ENCODE assay signal across 7 cellular contexts in the genomic region with DNA sequence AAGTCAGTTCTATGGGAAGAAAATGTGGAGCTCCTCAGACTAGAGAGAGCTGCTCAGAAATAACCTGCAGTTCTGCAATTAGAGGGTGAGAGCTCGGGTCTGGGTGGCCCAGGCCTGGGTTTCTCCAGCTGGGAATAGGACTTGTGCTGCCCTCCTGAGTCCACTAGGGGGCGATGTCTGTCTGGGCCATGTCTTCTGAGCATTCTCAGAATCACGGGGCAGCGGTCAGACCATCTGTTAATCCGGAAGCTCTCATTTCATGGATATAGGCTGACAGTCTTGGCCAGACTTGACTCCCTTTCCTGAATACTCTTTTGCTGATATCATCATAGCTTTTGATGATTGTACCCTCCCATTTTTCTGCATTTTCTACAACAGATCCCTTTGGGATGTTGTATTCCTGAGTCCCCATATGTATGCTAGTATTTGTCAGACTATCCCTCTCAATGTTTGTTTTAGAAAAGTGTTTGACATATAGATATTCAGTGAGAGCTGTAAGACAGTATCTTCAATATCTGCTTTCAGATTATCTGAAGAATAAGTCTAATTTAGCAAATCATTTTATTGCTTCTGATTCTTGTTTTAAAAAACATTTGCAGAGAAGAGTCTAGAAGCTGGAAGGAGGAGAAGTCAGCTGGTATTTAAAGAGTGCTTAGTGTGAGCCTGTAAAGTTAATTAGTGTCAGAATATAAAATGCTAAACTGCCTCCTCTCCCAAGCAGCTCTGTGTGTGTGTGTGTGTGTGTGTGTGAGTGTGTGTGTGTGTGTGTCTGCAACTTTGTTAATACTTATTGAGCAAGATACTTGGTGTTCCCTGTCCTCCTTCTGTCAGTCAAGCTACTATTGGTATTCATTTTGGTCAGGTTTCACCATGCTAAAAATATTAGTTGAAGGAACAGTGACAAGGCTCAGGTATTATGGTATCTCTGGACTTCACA. TPM values are rescaled to one million over a fixed set of nuclear protein-coding genes. Genes with fewer than 3 reads are reported as not detected.
DNase-seq lines count a peak whose midpoint lies in the region; ATAC-seq, FAIRE-seq and TF ChIP-seq lines count a peak whose summit lies in the region.

No MANE protein-coding gene starts in this region.

- H2AFZ ChIP-seq in astrocyte (ENCODE audit: low read depth, low read length), result no peak overlapping the region

- peak; percentile 92 for ATAC-seq in GM18502 (IDR thresholded peaks at IDR 0.05; ENCODE audit: poor library complexity, unreplicated experiment)
- peak; percentile 92 for ATAC-seq in HG02852 (IDR thresholded peaks at IDR 0.05; ENCODE audit: unreplicated experiment)

- DNase-seq in NCI-H146 (lab: John Stamatoyannopoulos, UW) (peak; percentile 34), T-helper 2 cell (peak; percentile 22 to 84 (median 59)), astrocyte (ENCODE audit: low read depth) (peak; percentile 92), hypothalamus (lab: John Stamatoyannopoulos, UW) (peak in 47 of 51 donors; percentile 5 to 83 (median 55))

- FAIRE-seq in astrocyte (lab: Jason Lieb, UNC), result peak; percentile 65

- H3K4me1 ChIP-seq in astrocyte (ENCODE audit: insufficient read depth, low read length) (peaks cover 8% of the 10 kb centered on the region), skeletal muscle satellite cell (ENCODE audit: control insufficient read depth, insufficient read depth, low read length) (peaks cover 11% of the 10 kb centered on the region)

- H3K27ac ChIP-seq in astrocyte (ENCODE audit: low read depth, low read length), result no peak overlapping the region

- no peaks in the 10 kb centered on the region for H3K27me3 Mint-ChIP-seq in astrocyte (ENCODE audit: low read depth, unreplicated experiment)

- no peak overlapping the region for H3K4me3 Mint-ChIP-seq in astrocyte (ENCODE audit: unreplicated experiment)

- H3K36me3 ChIP-seq in astrocyte (ENCODE audit: insufficient read depth, low read length) (peaks cover 35% of the 10 kb centered on the region), skeletal muscle satellite cell (ENCODE audit: insufficient read depth, low read length) (peaks cover 58% of the 10 kb centered on the region)

- no peak overlapping the region for H3K9ac ChIP-seq in astrocyte (ENCODE audit: low read length)
- H3K9ac ChIP-seq in skeletal muscle satellite cell (ENCODE audit: low read depth, low read length), result peak overlapping the region; percentile 11

- H3K9me3 ChIP-seq in astrocyte (ENCODE audit: insufficient read depth, low read depth, low read length), result no peaks in the 10 kb centered on the region
- H3K9me3 ChIP-seq in skeletal muscle satellite cell (replicated peaks; ENCODE audit: low read length), result no peaks in the 10 kb centered on the region

- peak overlapping the region; percentile 48 for H3K27ac Mint-ChIP-seq in astrocyte (ENCODE audit: unreplicated experiment)

- peaks cover 13% of the 10 kb centered on the region for H3K36me3 Mint-ChIP-seq in astrocyte (ENCODE audit: low read depth, unreplicated experiment)

- H3K9me3 Mint-ChIP-seq in astrocyte (ENCODE audit: unreplicated experiment), result no peaks in the 10 kb centered on the region

- peak overlapping the region; percentile 4 for H3K4me2 ChIP-seq in astrocyte (ENCODE audit: low read length)
- H3K4me2 ChIP-seq in skeletal muscle satellite cell (ENCODE audit: low read length), result peak overlapping the region; percentile 28

- H3K4me3 ChIP-seq in astrocyte (ENCODE audit: insufficient read depth, low read depth, low read length) (no peak overlapping the region), skeletal muscle satellite cell (ENCODE audit: low read length) (no peak overlapping the region)

- H4K20me1 ChIP-seq in astrocyte (ENCODE audit: insufficient read depth, low read length), result peaks cover 33% of the 10 kb centered on the region

- peaks cover 10% of the 10 kb centered on the region for H3K79me2 ChIP-seq in astrocyte (ENCODE audit: insufficient read depth, low read length)

- H3K27me3 ChIP-seq in astrocyte (ENCODE audit: insufficient read depth, low read length) (no peaks in the 10 kb centered on the region), skeletal muscle satellite cell (ENCODE audit: control insufficient read depth, insufficient read depth, low read length) (no peaks in the 10 kb centered on the region)

- peaks cover 9% of the 10 kb centered on the region for H3K4me1 Mint-ChIP-seq in astrocyte (ENCODE audit: low read depth, unreplicated experiment)

- peak; percentile 95 for TF ChIP-seq CTCF in astrocyte (IDR thresholded peaks at IDR 0.05; ENCODE audit: insufficient read depth, low read depth, low read length)

RNA-seq across cellular contexts. Expression of gene STARD3NL, which starts 38.0 kb away (rescaled TPM):
- 84.0 and 85.8 TPM in 2 replicates for total RNA-seq in astrocyte
- total RNA-seq in skeletal muscle satellite cell (2012; rRNA removed), result 72.8 and 81.9 TPM in 2 replicates

Comparison
In these comparisons a context has a peak if more than half of its experiments do, and no peak if none do; other contexts are left out.
1. DNase-seq: peak in every context shown above with its lines; median percentile 92 in astrocyte; 59 in T-helper 2 cell; 55 in hypothalamus; 34 in NCI-H146.